Comparison of ENCODE assay signal across 9 cellular contexts in the genomic region with DNA sequence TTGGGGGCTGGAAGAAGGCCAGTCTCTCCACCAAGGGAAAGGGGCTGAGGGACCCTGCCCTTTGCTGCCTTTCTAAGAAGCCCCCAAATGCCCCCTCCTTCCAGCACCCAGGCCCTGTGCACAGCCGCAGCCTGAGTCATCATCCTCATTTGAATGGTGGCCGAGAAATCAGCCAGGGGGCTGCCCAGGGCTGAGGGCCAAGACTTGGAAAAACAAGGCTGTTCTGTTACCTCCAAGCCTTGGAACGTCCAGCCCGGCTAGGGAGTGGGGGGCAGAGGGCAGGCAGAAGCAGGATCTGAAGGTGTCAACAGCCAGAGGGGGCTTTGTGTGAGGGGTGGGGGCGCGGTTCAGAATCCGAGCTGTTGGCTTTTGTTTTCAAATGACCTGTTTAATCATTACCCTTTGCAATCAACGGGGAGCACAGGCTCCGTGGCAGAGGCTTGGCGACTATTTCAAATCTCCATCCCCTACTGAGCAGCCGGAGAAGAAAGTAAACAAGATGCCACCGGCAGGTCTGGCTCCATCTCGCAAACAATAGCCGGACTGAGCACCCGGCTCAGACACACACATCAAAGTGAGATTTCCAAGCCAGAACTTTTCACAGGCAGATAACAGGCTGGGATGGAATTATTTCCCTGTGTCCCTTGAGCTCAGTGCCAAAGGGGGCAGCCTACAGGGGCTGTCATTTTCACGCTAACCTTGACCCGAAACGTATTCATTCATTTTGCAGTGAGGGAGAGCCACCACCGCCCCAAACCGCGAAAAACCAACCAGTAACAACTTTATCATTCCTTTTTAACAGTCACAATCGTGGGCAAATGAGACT. TPM values are rescaled to one million over a fixed set of nuclear protein-coding genes. Genes with fewer than 3 reads are reported as not detected.
A peak's percentile ranks its signal among the peaks of the same experiment; 100 is the strongest.
DNase-seq lines count a peak whose midpoint lies in the region; ATAC-seq and TF ChIP-seq lines count a peak whose summit lies in the region.
"Not testable (repeated sequence)": the region's sequence is repeated elsewhere in the genome, so short reads cannot be mapped to it uniquely, and the experiment has no call there.
"Had no signal": no experiment of that assay in that cellular context is flagged by ENCODE, and none has a peak within 500 bp of the region (broad histone marks: within the 10 kb centered on the region; RNA-seq: fewer than 3 reads in every experiment).

No MANE protein-coding gene starts in this region.

- not testable (repeated sequence) for H3K27ac Mint-ChIP-seq in activated CD4-positive, alpha-beta memory T cell treated with anti-CD3 and anti-CD28 coated beads for 36 hours
- peak overlapping the region; percentile 46 for H3K27ac Mint-ChIP-seq in MCF 10A (ENCODE audit: low read depth, unreplicated experiment)

- ATAC-seq in psoas muscle, result peak; percentile 20 to 47 (median 37)

- H3K9me3 Mint-ChIP-seq in activated CD4-positive, alpha-beta memory T cell treated with anti-CD3 and anti-CD28 coated beads for 36 hours; MCF 10A (ENCODE audit: unreplicated experiment): not testable (repeated sequence)

- not testable (repeated sequence) for H4K8ac ChIP-seq in mesenchymal stem cell (ENCODE audit: low read length)

- not testable (repeated sequence) for BruUV-seq in MCF 10A (replicated peaks; lab: Mats Ljungman, UMichigan)

- not testable (repeated sequence) for H3K9me3 ChIP-seq in mesenchymal stem cell (ENCODE audit: control insufficient read depth, low read length); psoas muscle; vagina

- not testable (repeated sequence) for H3K23ac ChIP-seq in mesenchymal stem cell (ENCODE audit: low read length in 2 of 2)

- not testable (repeated sequence) for H3K4me1 Mint-ChIP-seq in activated CD4-positive, alpha-beta memory T cell treated with anti-CD3 and anti-CD28 coated beads for 36 hours (ENCODE audit: low read depth); MCF 10A (ENCODE audit: insufficient read depth, unreplicated experiment)

- peaks cover 12% of the 10 kb centered on the region for H3K79me1 ChIP-seq in mesenchymal stem cell (replicated peaks; ENCODE audit: low read length, poor library complexity, severe bottlenecking)

- H3K4me1 ChIP-seq in mesenchymal stem cell (ENCODE audit: control insufficient read depth, insufficient read depth, low read depth, low read length) (peaks cover 19% of the 10 kb centered on the region), psoas muscle (peaks cover 36% of the 10 kb centered on the region), vagina (peaks cover 22% of the 10 kb centered on the region)

- H3K9ac ChIP-seq in mesenchymal stem cell (ENCODE audit: low read length), result peak overlapping the region; percentile 61

- H2BK5ac ChIP-seq in mesenchymal stem cell (ENCODE audit: low read depth, low read length, poor library complexity, severe bottlenecking), result not testable (repeated sequence)

- H3K4me3 Mint-ChIP-seq in activated CD4-positive, alpha-beta memory T cell treated with anti-CD3 and anti-CD28 coated beads for 36 hours, result peak overlapping the region; percentile 71
- H3K4me3 Mint-ChIP-seq in MCF 10A (ENCODE audit: unreplicated experiment), result peak overlapping the region; percentile 67

- not testable (repeated sequence) for TF ChIP-seq CTCF in MCF 10A (IDR thresholded peaks at IDR 0.05; ENCODE audit: unreplicated experiment); psoas muscle (IDR thresholded peaks at IDR 0.05); vagina (IDR thresholded peaks at IDR 0.05)

- peak; percentile 5 for DNase-seq in EL
- peak; percentile 0 for DNase-seq in NCI-H510A treated with DMSO at 0.1 percent for 48 hours (lab: John Stamatoyannopoulos, UW)
- DNase-seq in activated CD4-positive, alpha-beta memory T cell treated with anti-CD3 and anti-CD28 coated beads for 36 hours; MCF 10A (ENCODE audit: unreplicated experiment); vagina (ENCODE audit: extremely low spot score in 2 of 2): not testable (repeated sequence)
- peak in 40 of 42 donors; percentile 11 to 87 (median 50) for DNase-seq in head of caudate nucleus
- peak; percentile 44 for DNase-seq in mesenchymal stem cell
- peak in 1 of 2 donors; percentile 53 for DNase-seq in psoas muscle

- not testable (repeated sequence) for H2AFZ ChIP-seq in mesenchymal stem cell (ENCODE audit: low read depth, low read length)

- intact Hi-C loops in activated CD4-positive, alpha-beta memory T cell treated with anti-CD3 and anti-CD28 coated beads for 36 hours (cut with micrococcal nuclease), result loop anchor here (5.0 to 10.0 kb wide), 3 partner anchors 48 to 97 kb away; no protein-coding TSS in a partner anchor
- intact Hi-C loops in MCF 10A (cut with micrococcal nuclease); head of caudate nucleus (cut with DNase I); vagina (cut with DNase I): not testable (repeated sequence)
- intact Hi-C loops in psoas muscle (cut with DNase I), result loop anchor here in 1 of 2 donors (10.0 kb wide), 1 partner anchor 74 kb away; no protein-coding TSS in a partner anchor

- H3K4ac ChIP-seq in mesenchymal stem cell (ENCODE audit: low read depth in 1 of 2, low read length in 2 of 2), result not testable (repeated sequence)

- CTCF ChIA-PET in activated CD4-positive, alpha-beta memory T cell treated with anti-CD3 and anti-CD28 coated beads for 36 hours (lab: Charles Lee), result not testable (repeated sequence)
- CTCF ChIA-PET in MCF 10A (lab: Yijun Ruan, JAX), result interaction anchor here (0.8 kb wide), 1 partner anchor 138 kb away, joined by 3 read pairs; no protein-coding TSS in a partner anchor

- H2BK120ac ChIP-seq in mesenchymal stem cell (ENCODE audit: low read depth, low read length), result not testable (repeated sequence)

- H3K4me3 ChIP-seq in mesenchymal stem cell (ENCODE audit: insufficient read depth in 1 of 2, low read depth in 1 of 2, low read length in 2 of 2), result peak overlapping the region; percentile 28 to 72
- H3K4me3 ChIP-seq in psoas muscle, result peak overlapping the region; percentile 78
- peak overlapping the region; percentile 77 to 90 for H3K4me3 ChIP-seq in vagina

- not testable (repeated sequence) for H3K18ac ChIP-seq in mesenchymal stem cell (ENCODE audit: low read depth in 1 of 2, low read length in 2 of 2)

- peak overlapping the region; percentile 55 for H3K4me2 ChIP-seq in mesenchymal stem cell (ENCODE audit: low read length, poor library complexity, severe bottlenecking)

- H3K36me3 Mint-ChIP-seq in activated CD4-positive, alpha-beta memory T cell treated with anti-CD3 and anti-CD28 coated beads for 36 hours; MCF 10A (ENCODE audit: insufficient read depth, unreplicated experiment): not testable (repeated sequence)

- not testable (repeated sequence) for H2BK12ac ChIP-seq in mesenchymal stem cell (ENCODE audit: low read length in 2 of 2)

- not testable (repeated sequence) for H4K91ac ChIP-seq in mesenchymal stem cell (ENCODE audit: low read length)

- not testable (repeated sequence) for H2BK15ac ChIP-seq in mesenchymal stem cell (ENCODE audit: low read depth, poor library complexity, severe bottlenecking)

- H3K27me3 Mint-ChIP-seq in activated CD4-positive, alpha-beta memory T cell treated with anti-CD3 and anti-CD28 coated beads for 36 hours; MCF 10A (ENCODE audit: insufficient read depth, unreplicated experiment): not testable (repeated sequence)

- H3K27ac ChIP-seq in mesenchymal stem cell (ENCODE audit: low read length, poor library complexity, severe bottlenecking) (peak overlapping the region; percentile 6), psoas muscle (peak overlapping the region; percentile 91), vagina (peak overlapping the region; percentile 73)

- not testable (repeated sequence) for H2AK5ac ChIP-seq in mesenchymal stem cell (ENCODE audit: low read length, severe bottlenecking)

- not testable (repeated sequence) for TF ChIP-seq POLR2A in vagina (IDR thresholded peaks at IDR 0.05)

- WGBS in mesenchymal stem cell, result 5% methylated on average over 12 of the region's 22 CpGs
- 7 to 9% (median 7%) methylated on average over 13 to 15 of the region's 22 CpGs for whole genome bisulfite sequencing in psoas muscle, 3 donors

- not testable (repeated sequence) for H3K36me3 ChIP-seq in mesenchymal stem cell (ENCODE audit: control insufficient read depth in 1 of 2, insufficient read depth in 2 of 2, low read depth in 1 of 2, low read length in 2 of 2); vagina
- peaks cover 0 to 11% of the 10 kb centered on the region in 2 donors for H3K36me3 ChIP-seq in psoas muscle (ENCODE audit: insufficient read depth in 1 of 2, low read depth in 1 of 2)

- POLR2A ChIA-PET in activated CD4-positive, alpha-beta memory T cell treated with anti-CD3 and anti-CD28 coated beads for 36 hours (lab: Charles Lee); MCF 10A (lab: Yijun Ruan, JAX): not testable (repeated sequence)

- H3K27me3 ChIP-seq in mesenchymal stem cell (ENCODE audit: control insufficient read depth in 1 of 2, insufficient read depth in 1 of 2, low read length in 2 of 2); psoas muscle (ENCODE audit: insufficient read depth in 3 of 3, low read length in 2 of 3); vagina: not testable (repeated sequence)

- not testable (repeated sequence) for H3K14ac ChIP-seq in mesenchymal stem cell (ENCODE audit: low read length in 2 of 2)

RNA-seq across cellular contexts. Expression of a gene that starts 37.2 kb away (rescaled TPM):
- total RNA-seq in activated CD4-positive, alpha-beta memory T cell treated with anti-CD3 and anti-CD28 coated beads for 36 hours, result not detected
- not detected in 2 replicates for total RNA-seq in MCF 10A (2022)
- not detected for polyA plus RNA-seq in mesenchymal stem cell (2013, experiment 1 of 2)
- polyA plus RNA-seq in mesenchymal stem cell (2013, experiment 2 of 2), result not detected
- total RNA-seq in psoas muscle, result not detected
- polyA plus RNA-seq in psoas muscle, result under 1 TPM in 2 of 3 donors, not detected in 1; 0.09 to 0.19 TPM
- not detected for total RNA-seq in vagina
- total RNA-seq: mesenteric fat pad had no signal

RNA-seq across cellular contexts. Expression of a gene that starts 50.6 kb away (rescaled TPM):
- 10 to 100 TPM; 21.0 to 21.2 TPM for total RNA-seq in activated CD4-positive, alpha-beta memory T cell treated with anti-CD3 and anti-CD28 coated beads for 36 hours
- total RNA-seq in MCF 10A (2022) (0.74 TPM in 1 of 2 replicates, not detected in the other), psoas muscle (under 1 TPM in 1 of 4 donors, not detected in 3; 0.61 TPM), vagina (1.7 TPM)
- not detected for polyA plus RNA-seq in mesenchymal stem cell (2013, experiment 1 of 2)
- not detected for polyA plus RNA-seq in mesenchymal stem cell (2013, experiment 2 of 2)
- polyA plus RNA-seq in psoas muscle, result under 1 TPM; 0.05 to 0.14 (median 0.06) TPM
- total RNA-seq: mesenteric fat pad had no signal

Comparison
In these comparisons a context has a peak if more than half of its experiments do, and no peak if none do; other contexts are left out.
1. H3K27ac ChIP-seq: peak in every context shown above with its lines; median percentile 91 in psoas muscle; 73 in vagina; 6 in mesenchymal stem cell.